In genomic region chr5:80346055-80346454, GRCh38 we compare ENCODE assay signal across 8 cellular contexts. TPM values are rescaled to one million over a fixed set of nuclear protein-coding genes. Genes with fewer than 3 reads are reported as not detected.
DNase-seq lines count a peak whose midpoint lies in the region; ATAC-seq and TF ChIP-seq lines count a peak whose summit lies in the region.

No MANE protein-coding gene starts in this region.

- H3K9me3 Mint-ChIP-seq in activated T-cell treated with anti-CD3 and anti-CD28 coated beads, Interleukin-2, amount 50 U/mL, for 72 hours: no peaks in the 10 kb centered on the region
- H3K9me3 Mint-ChIP-seq in stimulated activated naive CD8-positive, alpha-beta T cell treated with anti-CD3 and anti-CD28 coated beads, Interleukin-15, amount 100 ng/mL, for 72 hours: no peaks in the 10 kb centered on the region

- H3K27me3 Mint-ChIP-seq in activated T-cell treated with anti-CD3 and anti-CD28 coated beads, Interleukin-2, amount 50 U/mL, for 72 hours (ENCODE audit: low read depth): peaks cover 10% of the 10 kb centered on the region
- H3K27me3 Mint-ChIP-seq in stimulated activated naive CD8-positive, alpha-beta T cell treated with anti-CD3 and anti-CD28 coated beads, Interleukin-15, amount 100 ng/mL, for 72 hours: peaks cover 12% of the 10 kb centered on the region

- H3K4me1 ChIP-seq in right cardiac atrium (ENCODE audit: control insufficient read depth, insufficient read depth, low read length): no peaks in the 10 kb centered on the region

- H3K27ac ChIP-seq in right cardiac atrium (ENCODE audit: low read length): no peak overlapping the region

- no peak overlapping the region for H3K4me3 Mint-ChIP-seq in activated T-cell treated with anti-CD3 and anti-CD28 coated beads, Interleukin-2, amount 50 U/mL, for 72 hours
- no peak overlapping the region for H3K4me3 Mint-ChIP-seq in stimulated activated naive CD8-positive, alpha-beta T cell treated with anti-CD3 and anti-CD28 coated beads, Interleukin-15, amount 100 ng/mL, for 72 hours

- in situ Hi-C loops in ACHN (cut with HindIII; ENCODE audit: low pct_ligation_motif_present, low pct_unique_long_range_greater_than_20kb, low sequenced_read_pairs): no loop called here

- H3K36me3 ChIP-seq in kidney epithelial cell (ENCODE audit: control insufficient read depth, insufficient read depth, low read length): no peaks in the 10 kb centered on the region

- ATAC-seq in activated T-cell treated with anti-CD3 and anti-CD28 coated beads, Interleukin-2, amount 50 U/mL, for 72 hours (replicated peaks in 1 of 2): peak; percentile 58 to 65
- ATAC-seq in stimulated activated naive CD8-positive, alpha-beta T cell treated with anti-CD3 and anti-CD28 coated beads, Interleukin-15, amount 100 ng/mL, for 72 hours: peak; percentile 58
- ATAC-seq in GM19324 (IDR thresholded peaks at IDR 0.05; ENCODE audit: low FRiP score, unreplicated experiment) (no peak), right cardiac atrium (no peak)

- H3K9me3 ChIP-seq in right cardiac atrium (ENCODE audit: control insufficient read depth, low read length): no peaks in the 10 kb centered on the region

- no peak overlapping the region for H3K4me3 ChIP-seq in kidney epithelial cell (ENCODE audit: low read depth, low read length)
- H3K4me3 ChIP-seq in right cardiac atrium (ENCODE audit: low read length): no peak overlapping the region

- intact Hi-C loops in right cardiac atrium (cut with DNase I): no loop called here

- no peak overlapping the region for H3K27ac Mint-ChIP-seq in activated T-cell treated with anti-CD3 and anti-CD28 coated beads, Interleukin-2, amount 50 U/mL, for 72 hours
- no peak overlapping the region for H3K27ac Mint-ChIP-seq in stimulated activated naive CD8-positive, alpha-beta T cell treated with anti-CD3 and anti-CD28 coated beads, Interleukin-15, amount 100 ng/mL, for 72 hours

- H3K27me3 ChIP-seq in kidney epithelial cell (ENCODE audit: control insufficient read depth, insufficient read depth, low read length): no peaks in the 10 kb centered on the region
- H3K27me3 ChIP-seq in right cardiac atrium (ENCODE audit: control insufficient read depth, insufficient read depth): no peaks in the 10 kb centered on the region

- DNase-seq in ACHN: peak; percentile 36
- DNase-seq in NCI-H69 (lab: John Stamatoyannopoulos, UW): peak; percentile 56
- DNase-seq in activated T-cell treated with anti-CD3 and anti-CD28 coated beads, Interleukin-2, amount 50 U/mL, for 72 hours: peak; percentile 34 to 35
- DNase-seq in kidney epithelial cell (ENCODE audit: low read depth): no peak
- peak; percentile 6 to 25 for DNase-seq in stimulated activated naive CD8-positive, alpha-beta T cell treated with anti-CD3 and anti-CD28 coated beads, Interleukin-15, amount 100 ng/mL, for 72 hours
- no peak for DNase-seq in right cardiac atrium

- H3K4me1 Mint-ChIP-seq in activated T-cell treated with anti-CD3 and anti-CD28 coated beads, Interleukin-2, amount 50 U/mL, for 72 hours (ENCODE audit: low read depth): no peaks in the 10 kb centered on the region
- peaks cover 5% of the 10 kb centered on the region for H3K4me1 Mint-ChIP-seq in stimulated activated naive CD8-positive, alpha-beta T cell treated with anti-CD3 and anti-CD28 coated beads, Interleukin-15, amount 100 ng/mL, for 72 hours

- peak; percentile 71 for TF ChIP-seq CTCF in GM12872 (IDR thresholded peaks at IDR 0.05; ENCODE audit: insufficient read depth, low read depth, low read length)
- peak; percentile 42 for TF ChIP-seq CTCF in kidney epithelial cell (IDR thresholded peaks at IDR 0.05; ENCODE audit: insufficient read depth, low read length, poor library complexity, severe bottlenecking)

- no peaks in the 10 kb centered on the region for H3K36me3 Mint-ChIP-seq in activated T-cell treated with anti-CD3 and anti-CD28 coated beads, Interleukin-2, amount 50 U/mL, for 72 hours (ENCODE audit: insufficient read depth in 2 of 2)

- 50% methylated on average over 2 of the region's 2 CpGs for WGBS in right cardiac atrium

RNA-seq across cellular contexts. Expression of gene SPZ1, which starts 26.3 kb away (rescaled TPM):
- not detected for total RNA-seq in activated T-cell treated with anti-CD3 and anti-CD28 coated beads, Interleukin-2, amount 50 U/mL, for 72 hours
- not detected in 2 replicates for total RNA-seq in kidney epithelial cell
- not detected for total RNA-seq in right cardiac atrium
- polyA plus RNA-seq in right cardiac atrium: not detected

Comparison
In these comparisons a context has a peak if more than half of its experiments do, and no peak if none do; other contexts are left out.
1. DNase-seq: peak in ACHN (single experiment), NCI-H69 (single experiment), activated T-cell treated with anti-CD3 and anti-CD28 coated beads, Interleukin-2, amount 50 U/mL, for 72 hours (2 of 2) and stimulated activated naive CD8-positive, alpha-beta T cell treated with anti-CD3 and anti-CD28 coated beads, Interleukin-15, amount 100 ng/mL, for 72 hours (2 of 2); none in kidney epithelial cell (single experiment) and right cardiac atrium (0 of 3).
2. ATAC-seq: peak in activated T-cell treated with anti-CD3 and anti-CD28 coated beads, Interleukin-2, amount 50 U/mL, for 72 hours (2 of 2) and stimulated activated naive CD8-positive, alpha-beta T cell treated with anti-CD3 and anti-CD28 coated beads, Interleukin-15, amount 100 ng/mL, for 72 hours (single experiment); none in GM19324 (single experiment) and right cardiac atrium (0 of 2).